In the genomic region with DNA sequence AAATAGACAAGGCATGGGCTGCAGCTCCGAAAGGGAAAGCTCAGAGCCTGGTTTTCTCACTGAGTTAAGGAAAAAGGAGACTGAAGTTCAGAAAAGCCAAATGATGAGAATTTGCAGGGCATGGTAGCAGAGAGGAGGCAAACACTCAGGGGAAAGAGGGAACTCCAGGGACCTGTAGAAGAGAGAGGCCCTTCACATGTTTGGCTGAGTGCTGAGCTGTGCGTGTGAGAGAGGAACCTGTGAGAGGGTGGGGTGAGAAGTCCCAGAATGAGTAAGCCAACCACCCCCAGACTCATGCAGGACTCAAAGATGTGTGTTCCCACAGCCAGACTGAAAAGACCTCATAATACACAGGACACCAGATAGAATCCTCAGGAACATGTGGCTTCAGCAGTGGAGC, we compare ENCODE assay signal across 14 cellular contexts. TPM values are rescaled to one million over a fixed set of nuclear protein-coding genes. Genes with fewer than 3 reads are reported as not detected.
DNase-seq lines count a peak whose midpoint lies in the region; ATAC-seq lines count a peak whose summit lies in the region.
"Had no signal": no experiment of that assay in that cellular context is flagged by ENCODE, and none has a peak within 500 bp of the region (broad histone marks: within the 10 kb centered on the region; RNA-seq: fewer than 3 reads in every experiment).

No MANE protein-coding gene starts in this region.

- peak; percentile 45 for DNase-seq in stimulated activated CD4-positive, alpha-beta T cell treated with anti-CD3 and anti-CD28 coated beads, Interleukin-15, amount 100 ng/mL, for 24 hours
- DNase-seq in stimulated activated CD4-positive, alpha-beta T cell treated with anti-CD3 and anti-CD28 coated beads, Interleukin-4, amount 100 ng/mL, for 4 hours, result no peak
- no peak for DNase-seq in stimulated activated effector memory CD8-positive, alpha-beta T cell treated with anti-CD3 and anti-CD28 coated beads, Interleukin-12 subunit alpha, Interleukin-12 subunit beta, amount 100 ng/mL, for 72 hours (ENCODE audit: low spot score in 2 of 2)
- DNase-seq in sciatic nerve (ENCODE audit: low spot score), result no peak
- no peak for DNase-seq in NCI-H82 treated with DMSO at 0.1 percent for 48 hours (lab: John Stamatoyannopoulos, UW; ENCODE audit: unreplicated experiment)
- DNase-seq: HCEC 1CT, NCI-H1105, NCI-H2227 treated with DMSO at 0.1 percent for 48 hours, ovary, Right ventricle myocardium superior had no signal

- intact Hi-C loops in sciatic nerve (cut with DNase I), result no loop called here

- H3K4me1 Mint-ChIP-seq in stimulated activated effector memory CD8-positive, alpha-beta T cell treated with anti-CD3 and anti-CD28 coated beads, Interleukin-12 subunit alpha, Interleukin-12 subunit beta, amount 100 ng/mL, for 72 hours, result peaks cover 29% of the 10 kb centered on the region

- no peaks in the 10 kb centered on the region for H3K9me3 Mint-ChIP-seq in stimulated activated effector memory CD8-positive, alpha-beta T cell treated with anti-CD3 and anti-CD28 coated beads, Interleukin-12 subunit alpha, Interleukin-12 subunit beta, amount 100 ng/mL, for 72 hours

- peak; percentile 63 for ATAC-seq in GM19351 (IDR thresholded peaks at IDR 0.05; ENCODE audit: unreplicated experiment)
- ATAC-seq in HG03457 (IDR thresholded peaks at IDR 0.05; ENCODE audit: unreplicated experiment), result peak; percentile 50
- peak; percentile 60 for ATAC-seq in stimulated activated effector memory CD8-positive, alpha-beta T cell treated with anti-CD3 and anti-CD28 coated beads, Interleukin-12 subunit alpha, Interleukin-12 subunit beta, amount 100 ng/mL, for 72 hours
- ATAC-seq in GM18520 (IDR thresholded peaks at IDR 0.05; ENCODE audit: unreplicated experiment), result no peak
- ATAC-seq in sciatic nerve, result no peak

- H3K27ac Mint-ChIP-seq in stimulated activated effector memory CD8-positive, alpha-beta T cell treated with anti-CD3 and anti-CD28 coated beads, Interleukin-12 subunit alpha, Interleukin-12 subunit beta, amount 100 ng/mL, for 72 hours, result peak overlapping the region; percentile 13
- H3K27ac Mint-ChIP-seq: T-helper 1 cell treated with Interleukin-12 subunit alpha and Interleukin-12 subunit beta and Interleukin-4 antibody, amounts not matched to agents 30 μg/mL and 1 μg/mL, for 36 hours had no signal

- H3K4me3 Mint-ChIP-seq in stimulated activated effector memory CD8-positive, alpha-beta T cell treated with anti-CD3 and anti-CD28 coated beads, Interleukin-12 subunit alpha, Interleukin-12 subunit beta, amount 100 ng/mL, for 72 hours, result no peak overlapping the region
- H3K4me3 Mint-ChIP-seq: T-helper 1 cell treated with Interleukin-12 subunit alpha and Interleukin-12 subunit beta and Interleukin-4 antibody, amounts not matched to agents 30 μg/mL and 1 μg/mL, for 36 hours had no signal

- H3K36me3 Mint-ChIP-seq in stimulated activated effector memory CD8-positive, alpha-beta T cell treated with anti-CD3 and anti-CD28 coated beads, Interleukin-12 subunit alpha, Interleukin-12 subunit beta, amount 100 ng/mL, for 72 hours, result no peaks in the 10 kb centered on the region

RNA-seq across cellular contexts. Expression of a gene that starts 2.8 kb away (rescaled TPM):
- total RNA-seq in sciatic nerve, result 44.8 TPM

RNA-seq across cellular contexts. Expression of a gene that starts 38.5 kb away (rescaled TPM):
- total RNA-seq in sciatic nerve, result 20.5 TPM

Comparison
In these comparisons a context has a peak if more than half of its experiments do, and no peak if none do; other contexts are left out.
1. ATAC-seq: peak in GM19351 (single experiment), HG03457 (single experiment) and stimulated activated effector memory CD8-positive, alpha-beta T cell treated with anti-CD3 and anti-CD28 coated beads, Interleukin-12 subunit alpha, Interleukin-12 subunit beta, amount 100 ng/mL, for 72 hours (single experiment); none in GM18520 (single experiment) and sciatic nerve (single experiment).